ENCODE assay signal across 8 cellular contexts in the genomic region with DNA sequence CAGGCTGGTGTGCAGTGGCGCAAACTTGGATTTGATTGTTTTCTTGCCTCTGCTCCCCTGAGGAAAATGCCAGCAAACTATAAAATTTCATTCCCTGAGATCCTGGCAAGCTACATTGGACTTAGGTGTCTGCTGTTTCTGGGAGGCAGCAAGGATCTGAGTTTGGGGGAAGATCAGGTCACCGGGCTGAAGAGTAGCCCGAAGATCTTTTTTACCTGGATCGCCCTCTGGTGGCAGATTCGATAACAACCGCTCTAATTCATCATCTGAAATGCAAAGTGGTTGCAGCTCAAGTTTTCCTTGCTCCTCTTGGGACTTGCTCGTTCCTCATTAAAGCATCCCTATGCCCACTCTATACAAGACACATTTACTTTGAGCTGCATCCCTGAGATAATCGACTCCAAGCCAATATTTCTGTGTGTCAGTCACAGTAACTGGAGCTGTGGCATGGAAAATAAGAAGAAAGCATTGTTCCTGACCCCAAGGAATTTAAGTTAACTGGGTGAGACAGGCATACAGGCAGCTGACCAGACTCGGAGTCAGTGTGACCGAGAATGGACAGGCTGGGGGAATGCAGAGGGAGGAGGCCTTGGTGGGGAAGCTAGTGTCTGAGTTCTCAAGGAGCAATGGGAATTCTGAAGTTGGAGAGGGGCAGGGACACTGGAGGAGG.
DNase-seq lines count a peak whose midpoint lies in the region; ATAC-seq and TF ChIP-seq lines count a peak whose summit lies in the region.

No MANE protein-coding gene starts in this region.

- no peaks in the 10 kb centered on the region for H3K9me3 ChIP-seq in adrenal gland (replicated peaks in 1 of 3)

- in situ Hi-C loops in SK-MEL-5 (cut with HindIII; ENCODE audit: low pct_unique_long_range_greater_than_20kb, low sequenced_read_pairs) = no loop called here

- peak; percentile 73 for DNase-seq in ELF-1 (ENCODE audit: low read depth, low spot score)
- DNase-seq in HuH-7.5 (ENCODE audit: low spot score) = peak; percentile 77
- peak; percentile 77 for DNase-seq in SK-MEL-5 (ENCODE audit: low read depth, low spot score)
- DNase-seq in adrenal gland = peak; percentile 37 to 82 (median 52)
- DNase-seq in hypothalamus (lab: John Stamatoyannopoulos, UW) = peak in 34 of 51 donors; percentile 2 to 77 (median 23)
- DNase-seq in stimulated activated CD4-positive, alpha-beta T cell treated with anti-CD3 and anti-CD28 coated beads, Interleukin-12 subunit alpha, Interleukin-12 subunit beta, amount 100 ng/mL, for 4 hours = peak; percentile 44
- no peak for DNase-seq in omental fat pad (ENCODE audit: low spot score)

- intact Hi-C loops in adrenal gland (cut with DNase I) = loop anchor here in 1 of 2 donors (5.0 kb wide), 1 partner anchor 241 kb away; no protein-coding TSS in a partner anchor

- no peak for TF ChIP-seq POLR2A in adrenal gland (IDR thresholded peaks at IDR 0.05)

- H3K4me1 ChIP-seq in adrenal gland (replicated peaks in 1 of 2) = no peaks in the 10 kb centered on the region

- H3K27me3 ChIP-seq in adrenal gland = peaks cover 18% of the 10 kb centered on the region

- H3K4me3 ChIP-seq in adrenal gland = no peak overlapping the region

- WGBS in adrenal gland, 4 donors = 13 to 15% (median 14%) methylated on average over 9 to 10 of the region's 10 CpGs

- ATAC-seq in omental fat pad (ENCODE audit: low FRiP score) (no peak), GM18870 (IDR thresholded peaks at IDR 0.05; ENCODE audit: unreplicated experiment) (no peak)

- TF ChIP-seq CTCF in adrenal gland (IDR thresholded peaks at IDR 0.05) (peak; percentile 43 to 65 (median 56)), omental fat pad (IDR thresholded peaks at IDR 0.05) (no peak)

- H3K27ac ChIP-seq in adrenal gland = no peak overlapping the region

- no peaks in the 10 kb centered on the region for H3K36me3 ChIP-seq in adrenal gland (replicated peaks in 1 of 2)

Comparison
In these comparisons a context has a peak if more than half of its experiments do, and no peak if none do; other contexts are left out.
1. CTCF ChIP-seq: peak in adrenal gland (6 of 6); none in omental fat pad (0 of 3).